ENCODE assay signal across 8 cellular contexts in the genomic region with DNA sequence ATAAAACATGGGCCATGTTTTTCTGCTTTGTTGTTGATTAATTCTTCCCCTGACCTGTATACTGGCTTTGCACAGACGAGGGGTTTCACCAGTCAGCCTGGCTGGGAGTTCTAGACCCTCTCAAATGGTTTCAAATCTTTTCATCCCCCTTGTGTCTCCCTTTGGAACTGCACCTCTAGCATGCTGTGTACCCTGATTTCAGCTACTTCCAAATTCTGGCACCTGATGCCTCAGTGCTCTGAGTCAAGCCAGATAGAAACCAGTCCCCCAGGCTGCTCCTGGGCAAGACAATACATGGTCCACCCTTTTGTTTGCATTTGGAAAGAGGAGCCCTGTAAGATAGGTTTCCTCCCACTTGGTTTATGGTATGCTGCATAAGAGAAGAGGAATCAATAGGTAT.
DNase-seq lines count a peak whose midpoint lies in the region; ATAC-seq lines count a peak whose summit lies in the region.

No MANE protein-coding gene starts in this region.

- no peak overlapping the region for H3K4me3 ChIP-seq in SJCRH30

- DNase-seq in AG08396 (ENCODE audit: low spot score): peak; percentile 35
- peak; percentile 31 to 68 for DNase-seq in SJCRH30
- peak; percentile 1 for DNase-seq in hepatic stellate cell (ENCODE audit: low spot score)
- DNase-seq in caudate nucleus (lab: John Stamatoyannopoulos, UW): no peak
- no peak for DNase-seq in medulla oblongata (ENCODE audit: extremely low spot score)
- DNase-seq in activated naive CD4-positive, alpha-beta T cell (lab: John Stamatoyannopoulos, UW): no peak

- peak; percentile 74 for ATAC-seq in GM18868 (IDR thresholded peaks at IDR 0.05; ENCODE audit: unreplicated experiment)
- ATAC-seq in HG03196 (IDR thresholded peaks at IDR 0.05; ENCODE audit: unreplicated experiment): no peak

- no peaks in the 10 kb centered on the region for H3K27me3 ChIP-seq in SJCRH30

- no peaks in the 10 kb centered on the region for H3K9me3 ChIP-seq in SJCRH30 (replicated peaks)

- no peak overlapping the region for H3K27ac ChIP-seq in SJCRH30
- no peak overlapping the region for H3K27ac ChIP-seq in caudate nucleus (ENCODE audit: low read depth, low read length)

- H3K4me1 ChIP-seq in SJCRH30: no peaks in the 10 kb centered on the region

- H3K36me3 ChIP-seq in SJCRH30: no peaks in the 10 kb centered on the region

Comparison
In these comparisons a context has a peak if more than half of its experiments do, and no peak if none do; other contexts are left out.
1. DNase-seq: peak in AG08396 (single experiment), SJCRH30 (2 of 2) and hepatic stellate cell (single experiment); none in caudate nucleus (0 of 61), medulla oblongata (single experiment) and activated naive CD4-positive, alpha-beta T cell (0 of 4).